ENCODE assay signal across 25 cellular contexts in the genomic region with DNA sequence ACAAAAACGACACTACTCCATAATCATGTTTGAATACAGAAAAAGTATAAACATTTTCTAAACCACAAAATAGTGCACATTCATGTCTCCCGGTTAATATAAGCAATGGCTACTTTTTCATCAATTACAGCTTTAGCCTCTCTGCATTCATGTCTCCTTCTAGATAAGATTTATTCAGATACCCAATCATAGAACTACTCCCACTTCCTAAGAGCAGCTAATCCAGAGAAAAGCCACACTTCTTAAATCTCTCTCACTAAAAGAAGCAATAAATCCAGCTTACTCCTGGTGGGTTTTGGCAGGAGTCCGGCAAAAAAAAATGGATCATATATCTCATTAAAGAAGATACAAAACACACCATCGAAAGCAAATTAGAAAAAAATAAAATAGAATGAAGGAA.
"Had no signal": no experiment of that assay in that cellular context is flagged by ENCODE, and none has a peak within 500 bp of the region (broad histone marks: within the 10 kb centered on the region; RNA-seq: fewer than 3 reads in every experiment).

No MANE protein-coding gene starts in this region.

- H3K27ac ChIP-seq: left ventricle myocardium inferior, ovary, right atrium auricular region, right lobe of liver, suprapubic skin, thoracic aorta, tibial artery, upper lobe of right lung had no signal

- DNase-seq: islet precursor cell; left ventricle myocardium inferior; midbrain; mucosa of descending colon; naive thymus-derived CD4-positive, alpha-beta T cell; ovary; right lobe of liver; stimulated activated CD4-positive, alpha-beta T cell treated with anti-CD3 and anti-CD28 coated beads, Interleukin-12 subunit alpha, Interleukin-12 subunit beta, amount 100 ng/mL, for 4 hours; stimulated activated CD4-positive, alpha-beta T cell treated with anti-CD3 and anti-CD28 coated beads, Interleukin-15, amount 100 ng/mL, for 24 hours; stimulated activated CD4-positive, alpha-beta T cell treated with anti-CD3 and anti-CD28 coated beads, Interleukin-2, amount 100 ng/mL, for 24 hours; stimulated activated CD4-positive, alpha-beta T cell treated with anti-CD3 and anti-CD28 coated beads, Interleukin-4, amount 100 ng/mL, for 1 hour; stimulated activated naive CD4-positive, alpha-beta T cell; tibial artery; trophoblast cell; upper lobe of right lung had no signal

- H3K4me1 Mint-ChIP-seq: memory B cell; naive thymus-derived CD4-positive, alpha-beta T cell; stimulated activated effector memory CD8-positive, alpha-beta T cell treated with anti-CD3 and anti-CD28 coated beads, Interleukin-12 subunit alpha, Interleukin-12 subunit beta, amount 100 ng/mL, for 72 hours had no signal

- H3K27me3 ChIP-seq: ovary, right atrium auricular region, right lobe of liver, suprapubic skin, tibial artery, upper lobe of right lung had no signal

- H3K27me3 Mint-ChIP-seq: memory B cell, progenitor cell of endocrine pancreas had no signal

- H3K9me3 ChIP-seq: mucosa of descending colon, ovary, right atrium auricular region, right lobe of liver, suprapubic skin, thoracic aorta, tibial artery, upper lobe of right lung had no signal

- ATAC-seq: mucosa of descending colon; naive thymus-derived CD4-positive, alpha-beta T cell; natural killer cell treated with Interleukin-12 subunit alpha and Interleukin-12 subunit beta and Interleukin-15 and Interleukin-18, amount 100 ng/mL, for 72 hours; right lobe of liver; stimulated activated effector memory CD8-positive, alpha-beta T cell treated with anti-CD3 and anti-CD28 coated beads, Interleukin-12 subunit alpha, Interleukin-12 subunit beta, amount 100 ng/mL, for 72 hours; upper lobe of right lung had no signal

- H3K4me3 ChIP-seq: left ventricle myocardium inferior, lung, mucosa of descending colon, ovary, right atrium auricular region, right lobe of liver, suprapubic skin, thoracic aorta, tibial artery, upper lobe of right lung had no signal

- H3K36me3 ChIP-seq: left ventricle myocardium inferior, ovary, right atrium auricular region, right lobe of liver, suprapubic skin, thoracic aorta, tibial artery, upper lobe of right lung had no signal

- FAIRE-seq: urothelium cell line had no signal

- H3K9me3 Mint-ChIP-seq: memory B cell; natural killer cell treated with Interleukin-12 subunit alpha and Interleukin-12 subunit beta and Interleukin-15 and Interleukin-18, amount 100 ng/mL, for 72 hours; stimulated activated effector memory CD8-positive, alpha-beta T cell treated with anti-CD3 and anti-CD28 coated beads, Interleukin-12 subunit alpha, Interleukin-12 subunit beta, amount 100 ng/mL, for 72 hours; stimulated activated naive CD8-positive, alpha-beta T cell treated with anti-CD3 and anti-CD28 coated beads, Interleukin-15, Interleukin-2, amounts not matched to agents 100 ng/mL and 50 ng/mL, for 24 hours had no signal

- H3K4me3 Mint-ChIP-seq: memory B cell; naive thymus-derived CD4-positive, alpha-beta T cell; natural killer cell treated with Interleukin-12 subunit alpha and Interleukin-12 subunit beta and Interleukin-15 and Interleukin-18, amount 100 ng/mL, for 72 hours; stimulated activated effector memory CD8-positive, alpha-beta T cell treated with anti-CD3 and anti-CD28 coated beads, Interleukin-12 subunit alpha, Interleukin-12 subunit beta, amount 100 ng/mL, for 72 hours; stimulated activated naive CD8-positive, alpha-beta T cell treated with anti-CD3 and anti-CD28 coated beads, Interleukin-15, Interleukin-2, amounts not matched to agents 100 ng/mL and 50 ng/mL, for 24 hours had no signal

- H3K36me3 Mint-ChIP-seq: memory B cell; naive thymus-derived CD4-positive, alpha-beta T cell; natural killer cell treated with Interleukin-12 subunit alpha and Interleukin-12 subunit beta and Interleukin-15 and Interleukin-18, amount 100 ng/mL, for 72 hours; stimulated activated effector memory CD8-positive, alpha-beta T cell treated with anti-CD3 and anti-CD28 coated beads, Interleukin-12 subunit alpha, Interleukin-12 subunit beta, amount 100 ng/mL, for 72 hours had no signal

- H3K27ac Mint-ChIP-seq: memory B cell; naive thymus-derived CD4-positive, alpha-beta T cell; natural killer cell treated with Interleukin-12 subunit alpha and Interleukin-12 subunit beta and Interleukin-15 and Interleukin-18, amount 100 ng/mL, for 72 hours; progenitor cell of endocrine pancreas; stimulated activated effector memory CD8-positive, alpha-beta T cell treated with anti-CD3 and anti-CD28 coated beads, Interleukin-12 subunit alpha, Interleukin-12 subunit beta, amount 100 ng/mL, for 72 hours; stimulated activated naive CD8-positive, alpha-beta T cell treated with anti-CD3 and anti-CD28 coated beads, Interleukin-15, Interleukin-2, amounts not matched to agents 100 ng/mL and 50 ng/mL, for 24 hours had no signal

- H3K4me1 ChIP-seq: left ventricle myocardium inferior, right atrium auricular region, right lobe of liver, suprapubic skin, tibial artery, upper lobe of right lung had no signal
